In the genomic region with DNA sequence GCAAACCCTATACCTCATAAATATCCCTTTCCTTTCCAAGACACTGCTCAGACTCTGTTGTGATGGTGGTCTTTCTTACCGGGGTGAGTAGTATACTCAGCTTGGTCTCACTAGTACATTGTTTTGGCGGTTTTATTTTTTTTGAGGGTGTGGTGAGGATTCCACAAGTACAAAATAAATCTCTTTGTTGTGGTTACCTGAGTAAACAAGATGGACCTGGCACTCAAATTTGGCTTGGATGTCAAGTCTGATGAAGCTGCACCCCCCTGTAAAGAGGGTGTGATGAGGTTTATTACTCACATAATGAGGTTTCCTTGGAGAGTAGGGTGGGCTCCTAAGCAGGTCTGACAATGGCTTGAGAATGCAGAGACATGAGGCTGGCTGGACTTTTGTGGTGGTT, we compare ENCODE assay signal across 19 cellular contexts.
DNase-seq lines count a peak whose midpoint lies in the region; ATAC-seq, FAIRE-seq and TF ChIP-seq lines count a peak whose summit lies in the region.
"Had no signal": no experiment of that assay in that cellular context is flagged by ENCODE, and none has a peak within 500 bp of the region (broad histone marks: within the 10 kb centered on the region; RNA-seq: fewer than 3 reads in every experiment).

No MANE protein-coding gene starts in this region.

- H3K36me3 ChIP-seq in RWPE2 (ENCODE audit: low read depth): no peaks in the 10 kb centered on the region
- H3K36me3 ChIP-seq in keratinocyte (ENCODE audit: control insufficient read depth in 2 of 2, extremely low read depth in 1 of 2, insufficient read depth in 2 of 2, low read length in 2 of 2): no peaks in the 10 kb centered on the region

- no peaks in the 10 kb centered on the region for H3K9me3 ChIP-seq in RWPE2 (ENCODE audit: severe bottlenecking)
- no peaks in the 10 kb centered on the region for H3K9me3 ChIP-seq in keratinocyte (ENCODE audit: control insufficient read depth, low read depth, low read length)

- no peaks in the 10 kb centered on the region for H3K79me2 ChIP-seq in keratinocyte (ENCODE audit: control insufficient read depth, insufficient read depth, low read length)

- FAIRE-seq in keratinocyte (lab: Jason Lieb, UNC): no peak
- FAIRE-seq: A204.1, GM12892, GM18507 had no signal

- TF ChIP-seq CTCF in RWPE2 (IDR thresholded peaks at IDR 0.05; ENCODE audit: poor library complexity, severe bottlenecking) (no peak), keratinocyte (optimal IDR thresholded peaks at IDR 0.05 in 1 of 3, IDR thresholded peaks at IDR 0.05 in 1 of 3, conservative IDR thresholded peaks at IDR 0.05 in 1 of 3; ENCODE audit: extremely low read depth in 1 of 3, insufficient read depth in 2 of 3, low read length in 3 of 3) (no peak)

- dilution Hi-C loops in keratinocyte (cut with MboI; ENCODE audit: extremely low pct_ligation_motif_present, low sequenced_read_pairs): no loop called here

- no peaks in the 10 kb centered on the region for H3K9me1 ChIP-seq in keratinocyte (ENCODE audit: control insufficient read depth, extremely low read depth, insufficient read depth, low read length)

- H3K27me3 ChIP-seq in RWPE2 (ENCODE audit: insufficient read depth, poor library complexity, severe bottlenecking) (no peaks in the 10 kb centered on the region), keratinocyte (ENCODE audit: control insufficient read depth, extremely low read depth, insufficient read depth, low read length) (no peaks in the 10 kb centered on the region)

- DNase-seq in A172 (ENCODE audit: low spot score): peak; percentile 31
- peak; percentile 6 for DNase-seq in NCI-H2029 (lab: John Stamatoyannopoulos, UW)
- DNase-seq in RWPE2 (ENCODE audit: low spot score): no peak
- peak; percentile 21 for DNase-seq in keratinocyte (ENCODE audit: low read depth, low spot score)
- DNase-seq in substantia nigra (lab: John Stamatoyannopoulos, UW): no peak
- DNase-seq in left ventricle myocardium superior: no peak
- DNase-seq: CD4-positive, alpha-beta memory T cell; Karpas-422; NCI-H1105 treated with DMSO at 0.1 percent for 48 hours; NCI-H1694 treated with DMSO at 0.1 percent for 48 hours; NCI-H2171; NCI-H446; NCI-H526 treated with DMSO at 0.1 percent for 48 hours; SW 1271 had no signal

- no peaks in the 10 kb centered on the region for H4K20me1 ChIP-seq in keratinocyte (ENCODE audit: control insufficient read depth, extremely low read depth, insufficient read depth, low read length)

- H3K4me3 ChIP-seq in RWPE2 (ENCODE audit: severe bottlenecking): no peak overlapping the region
- no peak overlapping the region for H3K4me3 ChIP-seq in keratinocyte (ENCODE audit: control insufficient read depth in 2 of 3, extremely low read depth in 1 of 3, insufficient read depth in 2 of 3, low read depth in 1 of 3, low read length in 3 of 3)

- intact Hi-C loops in left ventricle myocardium superior (cut with micrococcal nuclease): no loop called here

- H3K27ac ChIP-seq in RWPE2 (ENCODE audit: poor library complexity, severe bottlenecking) (peak overlapping the region; percentile 73), keratinocyte (ENCODE audit: control insufficient read depth, insufficient read depth, low read length) (peak overlapping the region; percentile 32), substantia nigra (ENCODE audit: low read depth, low read length, poor library complexity, severe bottlenecking) (no peak overlapping the region)

- no peak overlapping the region for H3K9ac ChIP-seq in keratinocyte (ENCODE audit: control insufficient read depth, extremely low read depth, insufficient read depth, low read length)

- no peak overlapping the region for H2AFZ ChIP-seq in keratinocyte (ENCODE audit: control insufficient read depth, low read length)

- peaks cover 25% of the 10 kb centered on the region for H3K4me1 ChIP-seq in RWPE2 (ENCODE audit: insufficient read depth, poor library complexity, severe bottlenecking)
- peaks cover 9% of the 10 kb centered on the region for H3K4me1 ChIP-seq in keratinocyte (ENCODE audit: control insufficient read depth, extremely low read depth, insufficient read depth, low read length)

- no peak overlapping the region for H3K4me2 ChIP-seq in keratinocyte (ENCODE audit: control insufficient read depth, extremely low read depth, insufficient read depth, low read depth, low read length)

- ATAC-seq in RWPE2 (ENCODE audit: low read depth) (peak; percentile 26; the same call in 1 of the 3 replicates), GM19463 (IDR thresholded peaks at IDR 0.05; ENCODE audit: unreplicated experiment) (no peak), left ventricle myocardium superior (no peak), GM21390 (IDR thresholded peaks at IDR 0.05; ENCODE audit: unreplicated experiment) (no peak)

Comparison
In these comparisons a context has a peak if more than half of its experiments do, and no peak if none do; other contexts are left out.
1. DNase-seq: peak in A172 (single experiment), NCI-H2029 (single experiment) and keratinocyte (single experiment); none in RWPE2 (single experiment), substantia nigra (0 of 49) and left ventricle myocardium superior (single experiment).